ENCODE assay signal across 19 cellular contexts in genomic region chr13:51524312-51524711, GRCh38. TPM values are rescaled to one million over a fixed set of nuclear protein-coding genes. Genes with fewer than 3 reads are reported as not detected.
A peak's percentile ranks its signal among the peaks of the same experiment; 100 is the strongest.
DNase-seq lines count a peak whose midpoint lies in the region; ATAC-seq, FAIRE-seq and TF ChIP-seq lines count a peak whose summit lies in the region.
"Had no signal": no experiment of that assay in that cellular context is flagged by ENCODE, and none has a peak within 500 bp of the region (broad histone marks: within the 10 kb centered on the region; RNA-seq: fewer than 3 reads in every experiment).

No MANE protein-coding gene starts in this region.

- TF ChIP-seq RAD21 in H1 (IDR thresholded peaks at IDR 0.05 in 1 of 2, conservative IDR thresholded peaks at IDR 0.05 in 1 of 2; ENCODE audit: low read depth in 2 of 2, low read length in 2 of 2): no peak

- H3F3A ChIP-seq in PC-3 (ENCODE audit: low read length, unreplicated experiment): no peaks in the 10 kb centered on the region

- H2AFZ ChIP-seq in PC-3 (ENCODE audit: low read length) (no peak overlapping the region), H1 (ENCODE audit: low read length) (no peak overlapping the region), trophoblast cell (ENCODE audit: insufficient read depth, low read length, poor library complexity) (no peak overlapping the region)

- H2AK5ac ChIP-seq in H1 (ENCODE audit: low read depth, low read length) (no peak overlapping the region), trophoblast cell (ENCODE audit: low read length) (no peak overlapping the region)

- no peaks in the 10 kb centered on the region for H3K27me3 ChIP-seq in PC-3 (ENCODE audit: low read length)
- peaks cover 0 to 1% (median 0%) of the 10 kb centered on the region in 4 experiments; a peak in 1 of 7 replicates for H3K27me3 ChIP-seq in H1 (replicated peaks in 1 of 4; ENCODE audit: control insufficient read depth in 3 of 4, extremely low read depth in 1 of 4, insufficient read depth in 3 of 4, low read length in 3 of 4)
- H3K27me3 ChIP-seq in trophoblast cell (ENCODE audit: insufficient read depth, low read length): no peaks in the 10 kb centered on the region
- H3K27me3 ChIP-seq: BLaER1 treated with 17β-estradiol and CSF1 and Interleukin-3, amounts not matched to agents 10 nM and 100 nM; body of pancreas; suprapubic skin had no signal

- no peaks in the 10 kb centered on the region for H3K23me2 ChIP-seq in H1 (ENCODE audit: low read depth, low read length)

- no peak overlapping the region for H4K12ac ChIP-seq in trophoblast cell (ENCODE audit: low read depth, low read length)

- H2BK12ac ChIP-seq in H1 (ENCODE audit: low read depth, low read length) (peak overlapping the region; percentile 51), trophoblast cell (ENCODE audit: low read length) (no peak overlapping the region)

- no TSS peak for BruUV-seq in PC-3 (replicated peaks; lab: Mats Ljungman, UMichigan)

- no peak overlapping the region for H2BK15ac ChIP-seq in H1 (ENCODE audit: low read length)

- peaks cover 51% of the 10 kb centered on the region for H3K4me1 ChIP-seq in PC-3 (ENCODE audit: insufficient read depth, low read length)
- peaks cover 0 to 11% (median 4%) of the 10 kb centered on the region in 4 experiments; a peak in 2 of 7 replicates for H3K4me1 ChIP-seq in H1 (replicated peaks in 1 of 4; ENCODE audit: control insufficient read depth in 3 of 4, insufficient read depth in 4 of 4, low read length in 3 of 4)
- H3K4me1 ChIP-seq in trophoblast cell (ENCODE audit: control insufficient read depth in 1 of 2, insufficient read depth in 2 of 2, low read length in 2 of 2): peaks cover 2% of the 10 kb centered on the region in 2 experiments
- no peaks in the 10 kb centered on the region for H3K4me1 ChIP-seq in kidney (ENCODE audit: control insufficient read depth in 1 of 2, insufficient read depth in 1 of 2, low read depth in 1 of 2, low read length in 2 of 2)
- H3K4me1 ChIP-seq: body of pancreas had no signal

- intact Hi-C loops in PC-3 (cut with micrococcal nuclease): loop anchor here (5.0 kb wide), 1 partner anchor 72 kb away; the partner anchor contains the start of gene INTS6
- intact Hi-C loops in kidney (cut with DNase I): no loop called here

- no peak overlapping the region; the same call in 1 of the 2 replicates for H3K18ac ChIP-seq in H1 (ENCODE audit: extremely low read depth, low read length)
- H3K18ac ChIP-seq in trophoblast cell (ENCODE audit: low read length): no peak overlapping the region

- H3K56ac ChIP-seq in H1 (replicated peaks; ENCODE audit: insufficient read length, low read depth, low read length): no peak overlapping the region

- no peak for TF ChIP-seq EP300 in H1 (IDR thresholded peaks at IDR 0.05; ENCODE audit: borderline replicate concordance in 1 of 2, low read depth in 2 of 2, low read length in 2 of 2)

- H4K91ac ChIP-seq in H1 (replicated peaks; ENCODE audit: insufficient read length, low read length) (no peak overlapping the region), trophoblast cell (ENCODE audit: low read depth, low read length) (no peak overlapping the region)

- H3K4me3 ChIP-seq in PC-3 (ENCODE audit: low read length) (no peak overlapping the region), H1 (ENCODE audit: extremely low read depth in 1 of 4, insufficient read depth in 2 of 4, low read depth in 3 of 4, low read length in 4 of 4) (no peak overlapping the region), trophoblast cell (ENCODE audit: low read depth, low read length) (no peak overlapping the region), kidney (ENCODE audit: low read length in 2 of 2) (no peak overlapping the region)
- H3K4me3 ChIP-seq: BLaER1 treated with 17β-estradiol and CSF1 and Interleukin-3, amounts not matched to agents 10 nM and 100 nM; body of pancreas; skin epidermis; suprapubic skin had no signal

- no peak overlapping the region for H3K14ac ChIP-seq in H1 (ENCODE audit: insufficient read length)
- H3K14ac ChIP-seq in trophoblast cell (ENCODE audit: low read length): no peak overlapping the region

- H3K9me2 ChIP-seq in PC-3 (replicated peaks; ENCODE audit: low read length): no peaks in the 10 kb centered on the region

- DNase-seq in ELR (ENCODE audit: low read depth) (peak; percentile 53), PC-3 (peak; percentile 69), H1 (ENCODE audit: low read depth in 1 of 2, low spot score in 2 of 2) (no peak), trophoblast cell (peak; percentile 64 to 75), COLO829 (ENCODE audit: low spot score) (no peak), activated gamma-delta T cell (lab: John Stamatoyannopoulos, UW) (no peak), kidney (no peak)
- DNase-seq: activated naive CD4-positive, alpha-beta T cell treated with anti-CD3 and anti-CD28 coated beads, Interleukin-2, amount 50 U/mL, for 16 hours; body of pancreas; DND-41; immature natural killer cell; natural killer cell; NCI-H2107; posterior cingulate gyrus; stimulated activated CD4-positive, alpha-beta T cell treated with anti-CD3 and anti-CD28 coated beads, Interleukin-4, amount 100 ng/mL, for 4 hours had no signal

- H2BK5ac ChIP-seq in H1 (ENCODE audit: low read depth, low read length) (no peak overlapping the region), trophoblast cell (ENCODE audit: low read depth, low read length, poor library complexity) (no peak overlapping the region)

- H2BK120ac ChIP-seq in H1 (replicated peaks; ENCODE audit: low read depth, low read length) (no peak overlapping the region), trophoblast cell (ENCODE audit: insufficient read depth, low read length, poor library complexity) (no peak overlapping the region)

- no peak overlapping the region for H2BK20ac ChIP-seq in H1 (ENCODE audit: low read length)

- ATAC-seq in PC-3: peak; percentile 77
- ATAC-seq: body of pancreas, Panc1 had no signal

- H4K8ac ChIP-seq in H1 (ENCODE audit: extremely low read depth, insufficient read depth, low read length) (no peak overlapping the region), trophoblast cell (ENCODE audit: low read depth, low read length) (no peak overlapping the region)

- H4K20me1 ChIP-seq in PC-3 (ENCODE audit: low read length) (no peaks in the 10 kb centered on the region), H1 (replicated peaks in 1 of 2; ENCODE audit: control insufficient read depth in 1 of 2, insufficient read depth in 2 of 2, low read length in 2 of 2) (no peaks in the 10 kb centered on the region)
- H4K20me1 ChIP-seq: BLaER1 treated with 17β-estradiol and CSF1 and Interleukin-3, amounts not matched to agents 10 nM and 100 nM had no signal

- TF ChIP-seq CTCF in PC-3 (conservative IDR thresholded peaks at IDR 0.05; ENCODE audit: low read depth, low read length) (no peak), H1 (IDR thresholded peaks at IDR 0.05; ENCODE audit: control extremely low read depth in 1 of 3, insufficient read depth in 1 of 3, low read depth in 1 of 3, low read length in 3 of 3) (no peak), kidney (IDR thresholded peaks at IDR 0.05; ENCODE audit: borderline replicate concordance, extremely low read depth, insufficient read depth) (no peak)

- peak overlapping the region; percentile 93 for H3K27ac ChIP-seq in PC-3 (ENCODE audit: low read length)
- H3K27ac ChIP-seq in H1 (ENCODE audit: low read depth, low read length): no peak overlapping the region
- H3K27ac ChIP-seq in trophoblast cell (ENCODE audit: low read depth, low read length): peak overlapping the region; percentile 20
- no peak overlapping the region for H3K27ac ChIP-seq in kidney (ENCODE audit: low read depth in 2 of 2, low read length in 2 of 2)
- H3K27ac ChIP-seq: body of pancreas, suprapubic skin had no signal

- H3K4me2 ChIP-seq in PC-3 (ENCODE audit: low read length) (peak overlapping the region; percentile 57), H1 (ENCODE audit: insufficient read depth in 1 of 2, low read depth in 2 of 2, low read length in 2 of 2) (no peak overlapping the region), trophoblast cell (ENCODE audit: low read length) (no peak overlapping the region)

- CTCF ChIA-PET in PC-3 (lab: Charles Lee) (no interaction called here), H1 (lab: Charles Lee; ENCODE audit: partially characterized antibody) (no interaction called here)

- H3K9ac ChIP-seq in PC-3 (ENCODE audit: low read length) (peak overlapping the region; percentile 71), H1 (replicated peaks in 1 of 4; ENCODE audit: extremely low read depth in 1 of 4, low read depth in 3 of 4, low read length in 3 of 4) (no peak overlapping the region), trophoblast cell (ENCODE audit: low read length) (no peak overlapping the region), kidney (ENCODE audit: low read length in 2 of 2) (no peak overlapping the region)
- H3K9ac ChIP-seq: BLaER1 treated with 17β-estradiol and CSF1 and Interleukin-3, amounts not matched to agents 10 nM and 100 nM had no signal

- no peak overlapping the region for H3K4ac ChIP-seq in H1 (replicated peaks; ENCODE audit: insufficient read length, low read depth, low read length)
- no peak overlapping the region for H3K4ac ChIP-seq in trophoblast cell (ENCODE audit: low read depth, low read length)

- H3K79me2 ChIP-seq in PC-3 (ENCODE audit: low read length) (no peaks in the 10 kb centered on the region), H1 (ENCODE audit: control insufficient read depth in 1 of 2, insufficient read depth in 2 of 2, low read length in 2 of 2) (no peaks in the 10 kb centered on the region), trophoblast cell (ENCODE audit: control insufficient read depth, insufficient read depth, low read length, poor library complexity) (peaks cover 1% of the 10 kb centered on the region)

- no peak overlapping the region for H4K5ac ChIP-seq in H1 (ENCODE audit: insufficient read length, low read depth, low read length)

- H3K23ac ChIP-seq in H1 (ENCODE audit: insufficient read length) (no peak overlapping the region), trophoblast cell (ENCODE audit: low read length) (no peak overlapping the region)

- H3K36me3 ChIP-seq in PC-3 (ENCODE audit: low read depth, low read length) (no peaks in the 10 kb centered on the region), H1 (ENCODE audit: control insufficient read depth in 2 of 4, insufficient read depth in 4 of 4, low read length in 3 of 4) (no peaks in the 10 kb centered on the region), trophoblast cell (ENCODE audit: control insufficient read depth in 1 of 2, insufficient read depth in 2 of 2, low read length in 2 of 2) (no peaks in the 10 kb centered on the region), kidney (ENCODE audit: control insufficient read depth in 1 of 2, insufficient read depth in 2 of 2, low read length in 2 of 2) (no peaks in the 10 kb centered on the region)
- H3K36me3 ChIP-seq: BLaER1 treated with 17β-estradiol and CSF1 and Interleukin-3, amounts not matched to agents 10 nM and 100 nM; suprapubic skin had no signal

- POLR2A ChIA-PET in PC-3 (lab: Charles Lee; ENCODE audit: unreplicated experiment): interaction anchor here (1.4 kb wide), 1 partner anchor 72 kb away, joined by 11 read pairs; the partner anchor contains the start of gene INTS6
- POLR2A ChIA-PET in H1 (lab: Charles Lee; ENCODE audit: partially characterized antibody): interaction anchor here (0.9 to 1.3 kb wide), 2 partner anchors 18 to 71 kb away, joined by 3 read pairs; no protein-coding TSS in a partner anchor

- 91% methylated on average over 4 of the region's 4 CpGs; no CpG with 5 or more reads in 1 of the 2 experiments for WGBS in H1 (ENCODE audit: extremely low coverage in 1 of 2, insufficient coverage in 1 of 2, insufficient read length in 1 of 2, insufficient replicate concordance in 2 of 2, low coverage in 1 of 2, low lambda C conversion rate in 2 of 2, missing lambda C conversion rate in 1 of 2), 2 experiments
- WGBS in trophoblast cell (ENCODE audit: extremely low coverage, insufficient coverage, insufficient read length): no CpG with 5 or more reads among the region's 4 CpGs

- H3K79me1 ChIP-seq in H1 (ENCODE audit: low read depth, low read length) (no peaks in the 10 kb centered on the region), trophoblast cell (ENCODE audit: low read length) (peaks cover 2% of the 10 kb centered on the region)

- FAIRE-seq in H1 (lab: Jason Lieb, UNC) (no peak), kidney (lab: Jason Lieb, UNC) (no peak)

- H3K9me3 ChIP-seq in PC-3 (ENCODE audit: low read length) (no peaks in the 10 kb centered on the region), H1 (ENCODE audit: insufficient read depth in 2 of 2, low read depth in 1 of 2, low read length in 1 of 2) (no peaks in the 10 kb centered on the region), trophoblast cell (ENCODE audit: insufficient read depth, low read depth, low read length) (no peaks in the 10 kb centered on the region), kidney (ENCODE audit: control insufficient read depth in 1 of 2, low read length in 2 of 2) (no peaks in the 10 kb centered on the region)
- H3K9me3 ChIP-seq: body of pancreas, suprapubic skin had no signal

- no peak for TF ChIP-seq POLR2A in H1 (IDR thresholded peaks at IDR 0.05; ENCODE audit: control extremely low read depth in 1 of 2, low read depth in 2 of 2, low read length in 2 of 2)

RNA-seq across cellular contexts. Expression of gene WDFY2, which starts 60.0 kb away (rescaled TPM):
- total RNA-seq in PC-3 (2014; rRNA removed) (4.1 and 5.9 TPM in 2 replicates), kidney (13.0 TPM)
- 29.0 and 31.1 TPM in 2 replicates for total RNA-seq in H1 (2021; fragmentation: NEBNext Ultra II Directional; extraction: Animal tissue kit (Norgen Biotek cat#: 25700))
- polyA plus RNA-seq in H1 (2011; rRNA removed) (13.5 and 13.9 TPM in 2 replicates), kidney (ENCODE audit: insufficient read depth, low read depth, low replicate concordance) (4.8 TPM)
- 18.9 TPM for polyA plus RNA-seq in H1 (2011; cell fraction: cytosol; rRNA removed)
- polyA plus RNA-seq in H1 (2011; cell fraction: nucleus; rRNA removed): 36.9 TPM
- polyA plus RNA-seq in H1 (2012, experiment 1 of 2): 16.2 to 20.8 TPM (median 18.3 TPM) in 4 replicates
- 5.1 TPM for polyA plus RNA-seq in H1 (2012, experiment 2 of 2)
- 15.5 TPM for polyA plus RNA-seq in H1 (2013, experiment 1 of 2)
- polyA plus RNA-seq in H1 (2013, experiment 2 of 2): 14.5 TPM
- 38.2 and 40.9 TPM in 2 replicates for polyA minus RNA-seq in H1 (2011; rRNA and poly(A)+ RNA removed)
- 16.6 TPM for polyA minus RNA-seq in H1 (2011; cell fraction: cytosol; rRNA and poly(A)+ RNA removed)
- 60.5 TPM for polyA minus RNA-seq in H1 (2011; cell fraction: nucleus; rRNA and poly(A)+ RNA removed)
- polyA plus RNA-seq in trophoblast cell (2013): 14.4 and 15.0 TPM in 2 replicates

Comparison
In these comparisons a context has a peak if more than half of its experiments do, and no peak if none do; other contexts are left out.
1. DNase-seq: peak in ELR (single experiment), PC-3 (single experiment) and trophoblast cell (2 of 2); none in H1 (0 of 2), COLO829 (single experiment), activated gamma-delta T cell (single experiment) and kidney (single experiment).
2. H3K27ac ChIP-seq: peak in PC-3 (single experiment) and trophoblast cell (single experiment); none in H1 (single experiment) and kidney (0 of 2).